16 cellular contexts compared by ENCODE assay signal in genomic region chr2:172937884-172938712, GRCh38.
DNase-seq lines count a peak whose midpoint lies in the region; ATAC-seq and TF ChIP-seq lines count a peak whose summit lies in the region.
"Had no signal": no experiment of that assay in that cellular context is flagged by ENCODE, and none has a peak within 500 bp of the region (broad histone marks: within the 10 kb centered on the region; RNA-seq: fewer than 3 reads in every experiment).

No MANE protein-coding gene starts in this region.

- H3K4me3 ChIP-seq in gastrocnemius medialis, result no peak overlapping the region

- no peak overlapping the region for H3K27ac ChIP-seq in gastrocnemius medialis

- no peak for TF ChIP-seq CTCF in gastrocnemius medialis (IDR thresholded peaks at IDR 0.05 in 4 of 5, conservative IDR thresholded peaks at IDR 0.05 in 1 of 5)

- TF ChIP-seq POLR2A in gastrocnemius medialis (IDR thresholded peaks at IDR 0.05), result no peak

- in situ Hi-C loops in gastrocnemius medialis (cut with MboI; ENCODE audit: low sequenced_read_pairs in 4 of 4), result loop anchor here in 2 of 4 donors (10.0 to 25.0 kb wide), 3 partner anchors 73 to 133 kb away; no protein-coding TSS in a partner anchor

- no peaks in the 10 kb centered on the region for H3K9me3 ChIP-seq in gastrocnemius medialis
- H3K9me3 ChIP-seq: SK-N-SH had no signal

- ATAC-seq in left colon, result peak; percentile 64
- ATAC-seq in gastrocnemius medialis, result no peak
- ATAC-seq in GM19351 (IDR thresholded peaks at IDR 0.05; ENCODE audit: unreplicated experiment), result no peak

- intact Hi-C loops in left colon (cut with DNase I, micrococcal nuclease), result loop anchor here (10.0 kb wide), 2 partner anchors 73 to 133 kb away; no protein-coding TSS in a partner anchor
- intact Hi-C loops in gastrocnemius medialis (cut with DNase I; ENCODE audit: low total_unique reads), result no loop called here

- no peaks in the 10 kb centered on the region for H3K27me3 ChIP-seq in gastrocnemius medialis

- H3K36me3 ChIP-seq in gastrocnemius medialis, result no peaks in the 10 kb centered on the region

- DNase-seq in NCI-H1694 treated with DMSO at 0.1 percent for 48 hours (lab: John Stamatoyannopoulos, UW) (peak; percentile 14), NCI-H69 (lab: John Stamatoyannopoulos, UW) (peak; percentile 90), left colon (no peak), globus pallidus (ENCODE audit: low spot score) (no peak), NCI-H187 treated with DMSO at 0.1 percent for 48 hours (lab: John Stamatoyannopoulos, UW) (no peak), gastrocnemius medialis (no peak)
- DNase-seq: Caco-2; CD4-positive, alpha-beta T cell; DMS153; GOT3; Kasumi-1; NCI-H1930; NCI-H524 treated with DMSO at 0.1 percent for 48 hours; SIG-M5; SK-N-SH had no signal

- no peaks in the 10 kb centered on the region for H3K4me1 ChIP-seq in gastrocnemius medialis
- H3K4me1 ChIP-seq: Caco-2 had no signal

Comparison
In these comparisons a context has a peak if more than half of its experiments do, and no peak if none do; other contexts are left out.
1. DNase-seq: peak in NCI-H1694 treated with DMSO at 0.1 percent for 48 hours (single experiment) and NCI-H69 (single experiment); none in left colon (0 of 2), globus pallidus (single experiment), NCI-H187 treated with DMSO at 0.1 percent for 48 hours (single experiment) and gastrocnemius medialis (0 of 2).